In the genomic region with DNA sequence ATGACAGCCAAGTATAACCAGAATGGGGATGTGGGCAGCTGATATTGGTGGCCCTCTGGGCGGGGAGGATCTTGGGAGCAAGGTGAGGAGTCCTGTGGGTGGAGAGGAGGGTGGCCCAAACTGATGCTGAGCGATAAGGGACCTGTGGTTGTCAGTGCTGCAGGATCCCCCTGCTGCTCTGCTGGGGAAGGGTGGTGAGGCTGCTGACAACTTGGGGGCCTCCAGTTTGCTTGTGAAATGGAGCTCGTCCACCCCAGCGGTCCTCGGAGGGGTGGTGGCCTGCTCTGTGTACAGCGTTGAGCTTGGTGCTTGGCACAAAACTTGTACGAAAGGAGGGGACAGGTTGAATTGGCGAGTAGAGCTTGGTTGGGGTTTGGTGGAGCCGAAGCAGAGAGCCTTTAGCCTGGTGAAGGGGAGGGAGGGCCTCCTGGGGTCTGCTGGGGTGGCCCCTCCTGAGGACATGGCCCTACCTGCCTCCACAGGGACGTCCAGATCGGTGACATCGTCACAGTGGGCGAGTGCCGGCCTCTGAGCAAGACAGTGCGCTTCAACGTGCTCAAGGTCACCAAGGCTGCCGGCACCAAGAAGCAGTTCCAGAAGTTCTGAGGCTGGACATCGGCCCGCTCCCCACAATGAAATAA, we compare ENCODE assay signal across 9 cellular contexts. TPM values are rescaled to one million over a fixed set of nuclear protein-coding genes. Genes with fewer than 3 reads are reported as not detected.
DNase-seq lines count a peak whose midpoint lies in the region; ATAC-seq, FAIRE-seq and TF ChIP-seq lines count a peak whose summit lies in the region.
"Had no signal": no experiment of that assay in that cellular context is flagged by ENCODE, and none has a peak within 500 bp of the region (broad histone marks: within the 10 kb centered on the region; RNA-seq: fewer than 3 reads in every experiment).

No MANE protein-coding gene starts in this region.

- peaks cover 35% of the 10 kb centered on the region for H4K20me1 ChIP-seq in astrocyte (ENCODE audit: insufficient read depth, low read length)

- H3K36me3 Mint-ChIP-seq in CD4-positive, alpha-beta T cell (ENCODE audit: low read depth) = peaks cover 56% of the 10 kb centered on the region
- H3K36me3 Mint-ChIP-seq in astrocyte (ENCODE audit: low read depth, unreplicated experiment) (peaks cover 12% of the 10 kb centered on the region), nephron (ENCODE audit: low read depth) (peaks cover 24% of the 10 kb centered on the region)

- H3K27me3 ChIP-seq in CD4-positive, alpha-beta T cell (ENCODE audit: control insufficient read depth, insufficient read depth, low read length) = no peaks in the 10 kb centered on the region
- H3K27me3 ChIP-seq in MG63 = no peaks in the 10 kb centered on the region
- no peaks in the 10 kb centered on the region for H3K27me3 ChIP-seq in astrocyte (ENCODE audit: insufficient read depth, low read length)
- no peaks in the 10 kb centered on the region for H3K27me3 ChIP-seq in trophoblast cell (ENCODE audit: insufficient read depth, low read length)

- H2BK5ac ChIP-seq in trophoblast cell (ENCODE audit: low read depth, low read length, poor library complexity) = no peak overlapping the region

- POLR2A ChIA-PET in CD4-positive, alpha-beta T cell (lab: Charles Lee) = interaction anchor here (0.7 to 5.2 kb wide), 8 partner anchors 8 to 182 kb away, joined by 3 to 45 read pairs (median 3); a partner anchor contains a TSS

- H3K23ac ChIP-seq in trophoblast cell (ENCODE audit: low read length) = no peak overlapping the region

- no peak overlapping the region for H3K14ac ChIP-seq in trophoblast cell (ENCODE audit: low read length)

- no peak overlapping the region for H4K8ac ChIP-seq in trophoblast cell (ENCODE audit: low read depth, low read length)

- no peak for TF ChIP-seq CTCF in CD4-positive, alpha-beta T cell (IDR thresholded peaks at IDR 0.05)
- TF ChIP-seq CTCF in astrocyte (IDR thresholded peaks at IDR 0.05; ENCODE audit: insufficient read depth, low read depth, low read length) (no peak), nephron (IDR thresholded peaks at IDR 0.05; ENCODE audit: unreplicated experiment in 3 of 3) (no peak)

- H4K91ac ChIP-seq in trophoblast cell (ENCODE audit: low read depth, low read length) = no peak overlapping the region

- H3K4me3 Mint-ChIP-seq in CD4-positive, alpha-beta T cell = peak overlapping the region; percentile 99
- H3K4me3 Mint-ChIP-seq in astrocyte (ENCODE audit: unreplicated experiment) = peak overlapping the region; percentile 99
- peak overlapping the region; percentile 44 to 99 (median 67) for H3K4me3 Mint-ChIP-seq in nephron

- in situ Hi-C loops in ACHN (cut with HindIII; ENCODE audit: low pct_ligation_motif_present, low pct_unique_long_range_greater_than_20kb, low sequenced_read_pairs) = no loop called here

- intact Hi-C loops in CD4-positive, alpha-beta T cell (cut with DNase I, micrococcal nuclease) = loop anchor here in 1 of 2 experiments (10.0 kb wide), 1 partner anchor 316 kb away; a partner anchor contains a TSS

- FAIRE-seq in astrocyte (lab: Jason Lieb, UNC) = no peak

- no CpG with 5 or more reads among the region's 19 CpGs for WGBS in trophoblast cell (ENCODE audit: extremely low coverage, insufficient coverage, insufficient read length)

- H3K9me3 Mint-ChIP-seq in CD4-positive, alpha-beta T cell = no peaks in the 10 kb centered on the region
- no peaks in the 10 kb centered on the region for H3K9me3 Mint-ChIP-seq in astrocyte (ENCODE audit: unreplicated experiment)
- no peaks in the 10 kb centered on the region for H3K9me3 Mint-ChIP-seq in nephron

- H3K4me1 Mint-ChIP-seq in CD4-positive, alpha-beta T cell (ENCODE audit: low read depth) = peaks cover 70% of the 10 kb centered on the region
- peaks cover 22% of the 10 kb centered on the region for H3K4me1 Mint-ChIP-seq in astrocyte (ENCODE audit: low read depth, unreplicated experiment)
- H3K4me1 Mint-ChIP-seq in nephron = peaks cover 29% of the 10 kb centered on the region

- peak overlapping the region; percentile 90; the same call in 1 of the 2 replicates for H3K4me3 ChIP-seq in MG63
- no peak overlapping the region for H3K4me3 ChIP-seq in astrocyte (ENCODE audit: insufficient read depth, low read depth, low read length)
- no peak overlapping the region for H3K4me3 ChIP-seq in trophoblast cell (ENCODE audit: low read depth, low read length)

- H3K4me1 ChIP-seq in astrocyte (ENCODE audit: insufficient read depth, low read length) (peaks cover 19% of the 10 kb centered on the region), trophoblast cell (ENCODE audit: control insufficient read depth in 1 of 2, insufficient read depth in 2 of 2, low read length in 2 of 2) (peaks cover 2 to 8% of the 10 kb centered on the region in 2 experiments)

- H3K27ac Mint-ChIP-seq in CD4-positive, alpha-beta T cell = peak overlapping the region; percentile 98
- H3K27ac Mint-ChIP-seq in astrocyte (ENCODE audit: unreplicated experiment) (no peak overlapping the region), nephron (peak overlapping the region in 2 of 3 experiments; percentile 34 to 54)

- H3K18ac ChIP-seq in trophoblast cell (ENCODE audit: low read length) = no peak overlapping the region

- H3K79me1 ChIP-seq in trophoblast cell (ENCODE audit: low read length) = peaks cover 9% of the 10 kb centered on the region

- CTCF ChIA-PET in CD4-positive, alpha-beta T cell (lab: Charles Lee) = interaction anchor here (1.5 to 1.6 kb wide), 3 partner anchors 11 to 48 kb away, joined by 3 to 4 read pairs (median 3); no protein-coding TSS in a partner anchor

- H3K36me3 ChIP-seq in MG63 = peaks cover 40% of the 10 kb centered on the region
- H3K36me3 ChIP-seq in astrocyte (ENCODE audit: insufficient read depth, low read length) = peaks cover 16% of the 10 kb centered on the region
- H3K36me3 ChIP-seq in trophoblast cell (ENCODE audit: control insufficient read depth in 1 of 2, insufficient read depth in 2 of 2, low read length in 2 of 2) = peaks cover 29 to 34% of the 10 kb centered on the region in 2 experiments

- peak overlapping the region; percentile 100 for H3K9ac ChIP-seq in astrocyte (ENCODE audit: low read length)
- H3K9ac ChIP-seq in trophoblast cell (ENCODE audit: low read length) = no peak overlapping the region

- no peak overlapping the region for H3K4ac ChIP-seq in trophoblast cell (ENCODE audit: low read depth, low read length)

- no peak overlapping the region for H4K12ac ChIP-seq in trophoblast cell (ENCODE audit: low read depth, low read length)

- peak overlapping the region; percentile 94 for H3K27ac ChIP-seq in CD4-positive, alpha-beta T cell (ENCODE audit: low read depth, low read length)
- H3K27ac ChIP-seq in astrocyte (ENCODE audit: low read depth, low read length) (no peak overlapping the region), trophoblast cell (ENCODE audit: low read depth, low read length) (no peak overlapping the region)

- no peak overlapping the region for H2BK120ac ChIP-seq in trophoblast cell (ENCODE audit: insufficient read depth, low read length, poor library complexity)

- H3K79me2 ChIP-seq in astrocyte (ENCODE audit: insufficient read depth, low read length) (peaks cover 32% of the 10 kb centered on the region), trophoblast cell (ENCODE audit: control insufficient read depth, insufficient read depth, low read length, poor library complexity) (peaks cover 9% of the 10 kb centered on the region)

- H3K9me3 ChIP-seq in CD4-positive, alpha-beta T cell (ENCODE audit: control insufficient read depth, low read length) = no peaks in the 10 kb centered on the region
- H3K9me3 ChIP-seq in MG63 (no peaks in the 10 kb centered on the region), astrocyte (ENCODE audit: insufficient read depth, low read depth, low read length) (no peaks in the 10 kb centered on the region), trophoblast cell (ENCODE audit: insufficient read depth, low read depth, low read length) (no peaks in the 10 kb centered on the region)

- no peak overlapping the region for H2AK5ac ChIP-seq in trophoblast cell (ENCODE audit: low read length)

- ATAC-seq in CD4-positive, alpha-beta T cell (ENCODE audit: poor library complexity) = no peak
- no peak for ATAC-seq in HG03095 (IDR thresholded peaks at IDR 0.05; ENCODE audit: unreplicated experiment)

- no peak overlapping the region for H2BK12ac ChIP-seq in trophoblast cell (ENCODE audit: low read length)

- H2AFZ ChIP-seq in astrocyte (ENCODE audit: low read depth, low read length) (no peak overlapping the region), trophoblast cell (ENCODE audit: insufficient read depth, low read length, poor library complexity) (no peak overlapping the region)

- H3K4me2 ChIP-seq in astrocyte (ENCODE audit: low read length) = peak overlapping the region; percentile 93
- H3K4me2 ChIP-seq in trophoblast cell (ENCODE audit: low read length) = no peak overlapping the region

- H3K27me3 Mint-ChIP-seq in CD4-positive, alpha-beta T cell = no peaks in the 10 kb centered on the region
- no peaks in the 10 kb centered on the region for H3K27me3 Mint-ChIP-seq in astrocyte (ENCODE audit: low read depth, unreplicated experiment)
- H3K27me3 Mint-ChIP-seq in nephron (ENCODE audit: low read depth) = no peaks in the 10 kb centered on the region

- DNase-seq in CD4-positive, alpha-beta T cell = peak in 2 of 10 experiments; percentile 26 to 49
- no peak for DNase-seq in MG63
- DNase-seq in astrocyte (ENCODE audit: low read depth) = no peak
- no peak for DNase-seq in trophoblast cell
- DNase-seq in NCI-H1930 (lab: John Stamatoyannopoulos, UW) = no peak
- no peak for DNase-seq in ACHN
- DNase-seq: NK-92 treated with Interleukin-12 subunit alpha and Interleukin-12 subunit beta, amount 100 ng/mL, for 24 hours had no signal

RNA-seq across cellular contexts. Expression of a gene that starts 2.9 kb away (rescaled TPM):
- total RNA-seq in CD4-positive, alpha-beta T cell = 1,000 to 10,000 TPM; 2,912 to 3,041 TPM
- 2,408 and 3,564 TPM in 2 replicates for total RNA-seq in MG63 (2014; rRNA removed; shearing (Covaris generic); ENCODE audit: low replicate concordance)
- total RNA-seq in astrocyte = 1,263 and 1,399 TPM in 2 replicates
- polyA plus RNA-seq in trophoblast cell (2013) = 3,613 and 3,657 TPM in 2 replicates

RNA-seq across cellular contexts. Expression of a gene that starts 11.7 kb away (rescaled TPM):
- total RNA-seq in CD4-positive, alpha-beta T cell = 1,000 to 10,000 TPM; 5,328 to 5,481 TPM
- total RNA-seq in MG63 (2014; rRNA removed; shearing (Covaris generic); ENCODE audit: low replicate concordance) = 1,730 and 3,823 TPM in 2 replicates
- 2,066 and 2,119 TPM in 2 replicates for total RNA-seq in astrocyte
- polyA plus RNA-seq in trophoblast cell (2013) = 4,404 and 4,537 TPM in 2 replicates

RNA-seq across cellular contexts. Expression of a gene that starts 13.3 kb away (rescaled TPM):
- 10 to 100 TPM; 50.2 to 52.5 TPM for total RNA-seq in CD4-positive, alpha-beta T cell
- 29.6 and 58.0 TPM in 2 replicates for total RNA-seq in MG63 (2014; rRNA removed; shearing (Covaris generic); ENCODE audit: low replicate concordance)
- total RNA-seq in astrocyte = 32.2 and 40.6 TPM in 2 replicates
- 35.6 and 38.5 TPM in 2 replicates for polyA plus RNA-seq in trophoblast cell (2013)

RNA-seq across cellular contexts. Expression of a gene that starts 25.1 kb away (rescaled TPM):
- total RNA-seq in CD4-positive, alpha-beta T cell = 100 to 1,000 TPM; 311 to 325 TPM
- total RNA-seq in MG63 (2014; rRNA removed; shearing (Covaris generic); ENCODE audit: low replicate concordance) = 0.25 and 5.0 TPM in 2 replicates
- 0.38 TPM in 1 of 2 replicates, not detected in the other for total RNA-seq in astrocyte
- 0.29 and 0.55 TPM in 2 replicates for polyA plus RNA-seq in trophoblast cell (2013)

RNA-seq across cellular contexts. Expression of a gene that starts 28.7 kb away (rescaled TPM):
- 1 to 10 TPM; 4.8 to 7.8 TPM for total RNA-seq in CD4-positive, alpha-beta T cell
- 131 and 183 TPM in 2 replicates for total RNA-seq in MG63 (2014; rRNA removed; shearing (Covaris generic); ENCODE audit: low replicate concordance)
- total RNA-seq in astrocyte = 20.2 and 27.5 TPM in 2 replicates
- 8.2 and 9.4 TPM in 2 replicates for polyA plus RNA-seq in trophoblast cell (2013)
